ENCODE assay signal across 8 cellular contexts in genomic region chr17:35141681-35142466, GRCh38. TPM values are rescaled to one million over a fixed set of nuclear protein-coding genes. Genes with fewer than 3 reads are reported as not detected.
DNase-seq lines count a peak whose midpoint lies in the region; ATAC-seq and TF ChIP-seq lines count a peak whose summit lies in the region.

Gene NLE1 (minus strand): TSS chr17:35142303. CDS start chr17:35142275, 28 bp downstream.

- intact Hi-C loops in activated CD4-positive, alpha-beta T cell treated with anti-CD3 and anti-CD28 coated beads for 36 hours (cut with DNase I, micrococcal nuclease): loop anchor here in 1 of 2 experiments (1.0 to 5.0 kb wide), 13 partner anchors 53 to 667 kb away; partner anchors contain the start of genes AP2B1, LIG3, PEX12 and RASL10B

- H3K9me3 Mint-ChIP-seq in activated CD4-positive, alpha-beta T cell treated with anti-CD3 and anti-CD28 coated beads for 36 hours (ENCODE audit: low read depth): no peaks in the 10 kb centered on the region

- ATAC-seq in GM18868 (IDR thresholded peaks at IDR 0.05; ENCODE audit: unreplicated experiment): peak; percentile 92
- ATAC-seq in HG03159 (IDR thresholded peaks at IDR 0.05; ENCODE audit: unreplicated experiment): peak; percentile 87
- ATAC-seq in activated CD4-positive, alpha-beta T cell treated with anti-CD3 and anti-CD28 coated beads for 36 hours: peak; percentile 93

- CTCF ChIA-PET in activated CD4-positive, alpha-beta T cell treated with anti-CD3 and anti-CD28 coated beads for 36 hours (lab: Charles Lee): interaction anchor here (0.6 to 1.8 kb wide), 10 partner anchors 11 to 307 kb away, joined by 3 to 5 read pairs (median 3); partner anchors contain the start of genes RAD51D, SLFN13 and SLFN5

- H3K27me3 Mint-ChIP-seq in activated CD4-positive, alpha-beta T cell treated with anti-CD3 and anti-CD28 coated beads for 36 hours: no peaks in the 10 kb centered on the region

- DNase-seq in ACHN (peak; percentile 78), NCI-H446 treated with DMSO at 0.1 percent for 48 hours (lab: John Stamatoyannopoulos, UW) (peak; percentile 41), choroid plexus epithelial cell (ENCODE audit: low read depth) (peak; percentile 86), kidney tubule cell (ENCODE audit: low spot score) (peak; percentile 83)
- peak; percentile 94 for DNase-seq in activated CD4-positive, alpha-beta T cell treated with anti-CD3 and anti-CD28 coated beads for 36 hours
- DNase-seq in stimulated activated CD4-positive, alpha-beta T cell treated with anti-CD3 and anti-CD28 coated beads, Interleukin-1b, Interleukin-23, amount 100 ng/mL, for 1 hour (ENCODE audit: low read depth in 2 of 2): peak; percentile 75 to 83

- H3K27ac Mint-ChIP-seq in activated CD4-positive, alpha-beta T cell treated with anti-CD3 and anti-CD28 coated beads for 36 hours: peak within 1 kb of the TSS; percentile 81

- peaks cover 26% of the 10 kb centered on the region for H3K36me3 Mint-ChIP-seq in activated CD4-positive, alpha-beta T cell treated with anti-CD3 and anti-CD28 coated beads for 36 hours (ENCODE audit: low read depth)

- peak; percentile 89 for TF ChIP-seq CTCF in choroid plexus epithelial cell (conservative IDR thresholded peaks at IDR 0.05; ENCODE audit: low read depth, low read length)

- in situ Hi-C loops in ACHN (cut with HindIII; ENCODE audit: low pct_ligation_motif_present, low pct_unique_long_range_greater_than_20kb, low sequenced_read_pairs): no loop called here

- peaks cover 14% of the 10 kb centered on the region for H3K4me1 Mint-ChIP-seq in activated CD4-positive, alpha-beta T cell treated with anti-CD3 and anti-CD28 coated beads for 36 hours

- H3K4me3 Mint-ChIP-seq in activated CD4-positive, alpha-beta T cell treated with anti-CD3 and anti-CD28 coated beads for 36 hours: peak within 1 kb of the TSS; percentile 80

- POLR2A ChIA-PET in activated CD4-positive, alpha-beta T cell treated with anti-CD3 and anti-CD28 coated beads for 36 hours (lab: Charles Lee): interaction anchor here (0.8 to 1.6 kb wide), 3 partner anchors 11 to 119 kb away, joined by 3 to 5 read pairs (median 3); no protein-coding TSS in a partner anchor

- peak within 1 kb of the TSS; percentile 77 for H3K4me3 ChIP-seq in choroid plexus epithelial cell (ENCODE audit: low read depth, low read length)

RNA-seq across cellular contexts. Expression of gene NLE1, which starts in this region (rescaled TPM):
- 10 to 100 TPM; 38.1 to 40.6 TPM for total RNA-seq in activated CD4-positive, alpha-beta T cell treated with anti-CD3 and anti-CD28 coated beads for 36 hours

Comparison
In these comparisons a context has a peak if more than half of its experiments do, and no peak if none do; other contexts are left out.
1. Peak in every context shown above with its lines: DNase-seq, ATAC-seq and H3K4me3 ChIP-seq.
2. DNase-seq: peak in every context shown above with its lines; median percentile 94 in activated CD4-positive, alpha-beta T cell treated with anti-CD3 and anti-CD28 coated beads for 36 hours; 86 in choroid plexus epithelial cell; 83 in kidney tubule cell; 79 in stimulated activated CD4-positive, alpha-beta T cell treated with anti-CD3 and anti-CD28 coated beads, Interleukin-1b, Interleukin-23, amount 100 ng/mL, for 1 hour; 78 in ACHN; 41 in NCI-H446 treated with DMSO at 0.1 percent for 48 hours.